Comparison of ENCODE assay signal across 9 cellular contexts in genomic region chr20:64123517-64123916, GRCh38. TPM values are rescaled to one million over a fixed set of nuclear protein-coding genes. Genes with fewer than 3 reads are reported as not detected.
"Had no signal": no experiment of that assay in that cellular context is flagged by ENCODE, and none has a peak within 500 bp of the region (broad histone marks: within the 10 kb centered on the region; RNA-seq: fewer than 3 reads in every experiment).

No MANE protein-coding gene starts in this region.

RNA-seq across cellular contexts. Expression of gene NPBWR2, which starts 16.2 kb away (rescaled TPM):
- total RNA-seq: OCI-LY7, PC-3, Peyer's patch, Right ventricle myocardium inferior, Right ventricle myocardium superior, RPMI7951, SJCRH30, SJSA1, SK-MEL-5 had no signal

RNA-seq across cellular contexts. Expression of gene LKAAEAR1, which starts 39.3 kb away (rescaled TPM):
- total RNA-seq: OCI-LY7, Peyer's patch, Right ventricle myocardium inferior, Right ventricle myocardium superior, SJCRH30 had no signal

RNA-seq across cellular contexts. Expression of gene MYT1, which starts 40.7 kb away (rescaled TPM):
- total RNA-seq: RPMI7951, SJCRH30, SJSA1 had no signal
